26 cellular contexts compared by ENCODE assay signal in the genomic region with DNA sequence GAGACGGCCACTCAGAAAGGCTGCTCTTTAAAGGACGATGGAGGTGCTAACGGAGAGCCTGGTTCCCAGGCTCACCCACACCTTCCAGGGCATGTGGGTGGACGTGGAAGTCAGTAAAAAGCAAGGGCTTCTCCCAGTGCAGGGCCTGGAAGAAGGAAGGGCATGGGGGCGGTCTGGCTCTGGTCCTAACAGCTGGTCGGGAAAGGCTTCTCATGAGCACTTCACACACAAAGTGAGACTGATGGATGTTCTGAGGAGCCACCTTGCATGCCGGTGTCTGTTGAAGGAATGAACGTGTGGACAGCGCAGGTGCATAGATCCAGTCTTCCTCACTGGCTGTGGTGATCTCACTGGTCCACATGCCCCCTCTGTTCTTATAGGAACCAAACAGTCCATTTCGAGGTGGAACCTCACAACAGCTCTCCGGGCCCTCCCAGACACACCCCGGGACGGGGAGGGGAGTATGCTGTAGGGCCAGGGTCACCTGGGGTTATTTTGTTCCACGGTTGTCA.
"Had no signal": no experiment of that assay in that cellular context is flagged by ENCODE, and none has a peak within 500 bp of the region (broad histone marks: within the 10 kb centered on the region; RNA-seq: fewer than 3 reads in every experiment).

No MANE protein-coding gene starts in this region.

- DNase-seq: activated CD4-positive, alpha-beta T cell treated with anti-CD3 and anti-CD28 coated beads for 4 hours; activated CD8-positive, alpha-beta memory T cell treated with anti-CD3 and anti-CD28 coated beads, Interleukin-2, amount 50 U/mL, for 4 hours; activated CD8-positive, alpha-beta T cell treated with anti-CD3 and anti-CD28 coated beads for 36 hours; activated naive CD4-positive, alpha-beta T cell treated with anti-CD3 and anti-CD28 coated beads, Interleukin-2, amount 50 U/mL, for 16 hours; activated naive CD8-positive, alpha-beta T cell treated with anti-CD3 and anti-CD28 coated beads, Interleukin-2, amount 10 ng/mL, durations not matched to agents 7 days and 5 days; activated T-cell treated with anti-CD3 and anti-CD28 coated beads, Interleukin-2, amount 50 U/mL, for 72 hours; Karpas-422; MM.1S; NCI-H1105 treated with DMSO at 0.1 percent for 48 hours; NCI-H146; NCI-H1930; NCI-H2107; NCI-H510A treated with DMSO at 0.1 percent for 48 hours; NCI-H69; NK-92 treated with Interleukin-12 subunit alpha and Interleukin-12 subunit beta, amount 100 ng/mL, for 24 hours; OCI-M1; Right ventricle myocardium superior; RPMI8226; SW 1271 had no signal

- ATAC-seq: activated CD4-positive, CD25-positive, alpha-beta regulatory T cell treated with anti-CD3 and anti-CD28 coated beads, Interleukin-2, amount 50 U/mL, for 24 hours; activated CD8-positive, alpha-beta T cell treated with anti-CD3 and anti-CD28 coated beads for 36 hours; activated T-cell treated with anti-CD3 and anti-CD28 coated beads, Interleukin-2, amount 50 U/mL, for 72 hours; K562; Panc1; SK-N-SH treated with all-trans-retinoic acid at 6 μM for 48 hours had no signal

- H3K36me3 Mint-ChIP-seq: activated naive CD8-positive, alpha-beta T cell treated with anti-CD3 and anti-CD28 coated beads, Interleukin-2, amount 10 ng/mL, durations not matched to agents 7 days and 5 days had no signal

- H3K27ac Mint-ChIP-seq: activated CD8-positive, alpha-beta T cell treated with anti-CD3 and anti-CD28 coated beads for 36 hours; activated naive CD8-positive, alpha-beta T cell treated with anti-CD3 and anti-CD28 coated beads, Interleukin-2, amount 10 ng/mL, durations not matched to agents 7 days and 5 days; activated T-cell treated with anti-CD3 and anti-CD28 coated beads, Interleukin-2, amount 50 U/mL, for 72 hours; activated T-helper 2 cell treated with anti-CD3 and anti-CD28 coated beads, Interferon-gamma antibody, Interleukin-2, Interleukin-4, amounts not matched to agents 10 μg/mL and 5 μg/mL and 100 μg/mL, durations not matched to agents 14 hours and 24 hours and 36 hours had no signal

- H3K9me3 Mint-ChIP-seq: activated CD8-positive, alpha-beta T cell treated with anti-CD3 and anti-CD28 coated beads for 36 hours; activated T-cell treated with anti-CD3 and anti-CD28 coated beads, Interleukin-2, amount 50 U/mL, for 72 hours; activated T-helper 2 cell treated with anti-CD3 and anti-CD28 coated beads, Interferon-gamma antibody, Interleukin-2, Interleukin-4, amounts not matched to agents 10 μg/mL and 5 μg/mL and 100 μg/mL, durations not matched to agents 14 hours and 24 hours and 36 hours had no signal

- H3K4me1 ChIP-seq: adrenal gland, SJSA1 had no signal

- H3K36me3 ChIP-seq: adrenal gland, SJSA1 had no signal

- H3K27ac ChIP-seq: adrenal gland, SJSA1 had no signal

- H3K4me3 ChIP-seq: adrenal gland, K562, SJSA1 had no signal

- H3K4me3 Mint-ChIP-seq: activated CD8-positive, alpha-beta T cell treated with anti-CD3 and anti-CD28 coated beads for 36 hours; activated naive CD8-positive, alpha-beta T cell treated with anti-CD3 and anti-CD28 coated beads, Interleukin-2, amount 10 ng/mL, durations not matched to agents 7 days and 5 days; activated T-cell treated with anti-CD3 and anti-CD28 coated beads, Interleukin-2, amount 50 U/mL, for 72 hours had no signal

- H3K9me3 ChIP-seq: adrenal gland, SJSA1 had no signal

- H3K27me3 ChIP-seq: adrenal gland, SJSA1 had no signal
